Comparison of ENCODE assay signal across 21 cellular contexts in genomic region chr2:121417826-121418225, GRCh38.
"Had no signal": no experiment of that assay in that cellular context is flagged by ENCODE, and none has a peak within 500 bp of the region (broad histone marks: within the 10 kb centered on the region; RNA-seq: fewer than 3 reads in every experiment).

No MANE protein-coding gene starts in this region.

- FAIRE-seq: K562, RCC 7860 had no signal

- H3K4me1 ChIP-seq: SJSA1 had no signal

- H3K9ac ChIP-seq: KMS-11 had no signal

- H3K27ac ChIP-seq: KMS-11, SJSA1, SK-N-MC had no signal

- H3K4me2 ChIP-seq: KMS-11 had no signal

- ATAC-seq: K562 had no signal

- H3K27me3 ChIP-seq: SJSA1 had no signal

- H3K4me3 ChIP-seq: K562, SJSA1, SK-N-MC had no signal

- DNase-seq: Kasumi-1, MM.1S, NCI-H1092 treated with DMSO at 0.1 percent for 48 hours, NCI-H1417 treated with DMSO at 0.1 percent for 48 hours, NCI-H146, NCI-H1694 treated with DMSO at 0.1 percent for 48 hours, NCI-H1930, NCI-H2171, NCI-H226, NCI-H510A, NCI-H526, NCI-H82, Right ventricle myocardium superior, RPMI8226, SIG-M5, T-helper 1 cell had no signal

- H3K9me3 ChIP-seq: SJSA1 had no signal
